Comparison of ENCODE assay signal across 18 cellular contexts in the genomic region with DNA sequence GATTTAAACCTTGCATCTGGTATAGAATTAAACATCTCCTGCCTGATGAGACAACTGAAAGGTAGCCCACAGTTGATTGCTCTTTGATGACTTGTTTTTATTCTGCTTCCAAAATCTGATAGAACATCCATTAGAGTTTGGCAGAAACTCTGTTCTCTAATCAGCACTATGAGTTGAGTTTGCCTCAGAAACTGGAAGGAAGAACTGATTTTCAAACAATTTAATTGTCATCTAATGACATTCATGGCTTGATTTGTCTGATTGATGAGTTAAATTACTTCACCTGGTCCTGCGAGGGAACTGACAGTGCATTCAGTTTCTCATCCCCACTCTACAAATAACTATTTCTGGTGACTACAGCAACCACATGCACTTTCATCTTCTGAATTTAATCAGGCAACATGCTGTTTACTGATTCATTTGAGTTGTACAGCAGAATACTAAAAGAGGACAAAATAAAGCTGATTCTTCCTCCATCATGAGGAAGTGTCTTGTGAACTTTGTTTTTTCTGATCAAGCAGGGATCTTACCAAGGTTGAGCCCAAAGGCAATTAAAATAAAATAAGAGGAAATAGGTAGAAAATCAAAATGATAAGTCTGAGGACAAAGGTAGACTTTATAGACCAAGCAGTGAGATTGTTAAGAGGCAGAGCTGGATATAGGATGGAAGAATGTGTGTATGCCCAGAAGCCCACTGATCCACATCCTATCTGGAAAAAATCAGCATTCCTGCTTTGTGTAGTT. TPM values are rescaled to one million over a fixed set of nuclear protein-coding genes. Genes with fewer than 3 reads are reported as not detected.
A peak's percentile ranks its signal among the peaks of the same experiment; 100 is the strongest.
DNase-seq lines count a peak whose midpoint lies in the region; ATAC-seq and TF ChIP-seq lines count a peak whose summit lies in the region.
"Had no signal": no experiment of that assay in that cellular context is flagged by ENCODE, and none has a peak within 500 bp of the region (broad histone marks: within the 10 kb centered on the region; RNA-seq: fewer than 3 reads in every experiment).

No MANE protein-coding gene starts in this region.

- no peak for TF ChIP-seq POLR2A in uterus (IDR thresholded peaks at IDR 0.05)

- ATAC-seq in GM18519 (IDR thresholded peaks at IDR 0.05; ENCODE audit: low FRiP score, unreplicated experiment) (peak; percentile 66), GM21381 (IDR thresholded peaks at IDR 0.05; ENCODE audit: unreplicated experiment) (peak; percentile 57), HG02885 (IDR thresholded peaks at IDR 0.05; ENCODE audit: poor library complexity, unreplicated experiment) (peak; percentile 80), SK-N-SH treated with all-trans-retinoic acid at 6 μM for 48 hours (no peak), HG03571 (IDR thresholded peaks at IDR 0.05; ENCODE audit: unreplicated experiment) (no peak)
- ATAC-seq: activated CD8-positive, alpha-beta memory T cell treated with anti-CD3 and anti-CD28 coated beads, Interleukin-2, amount 10 ng/mL, durations not matched to agents 7 days and 5 days; CD8-positive, alpha-beta T cell had no signal

- no peaks in the 10 kb centered on the region for H3K36me3 ChIP-seq in uterus
- H3K36me3 ChIP-seq: right atrium auricular region had no signal

- no peaks in the 10 kb centered on the region for H3K9me3 ChIP-seq in uterus
- H3K9me3 ChIP-seq: right atrium auricular region had no signal

- no peaks in the 10 kb centered on the region for H3K27me3 ChIP-seq in uterus
- H3K27me3 ChIP-seq: right atrium auricular region had no signal

- H3K4me1 ChIP-seq in uterus: no peaks in the 10 kb centered on the region
- H3K4me1 ChIP-seq: right atrium auricular region had no signal

- no peak overlapping the region for H3K4me3 ChIP-seq in uterus
- H3K4me3 ChIP-seq: right atrium auricular region had no signal

- no peak overlapping the region for H3K27ac ChIP-seq in uterus
- H3K27ac ChIP-seq: right atrium auricular region had no signal

- intact Hi-C loops in uterus (cut with DNase I; ENCODE audit: low total_unique reads): no loop called here

- TF ChIP-seq CTCF in uterus (IDR thresholded peaks at IDR 0.05): no peak

- no peak for DNase-seq in OCI-M1 (lab: John Stamatoyannopoulos, UW)
- no peak for DNase-seq in COLO668 (lab: John Stamatoyannopoulos, UW; ENCODE audit: unreplicated experiment)
- DNase-seq in uterus: no peak
- DNase-seq: activated CD8-positive, alpha-beta memory T cell treated with anti-CD3 and anti-CD28 coated beads, Interleukin-2, amount 10 ng/mL, durations not matched to agents 7 days and 5 days; activated gamma-delta T cell; anterior cingulate cortex; CD8-positive, alpha-beta T cell; cerebellar nuclear complex; hippocampal formation; NCI-H1436; NCI-H2171 treated with DMSO at 0.1 percent for 48 hours; Right ventricle myocardium superior had no signal

TF ChIP-seq in SK-N-SH treated with all-trans-retinoic acid at 6 μM for 48 hours, 23 proteins besides CTCF, POLR2A, EP300 and RAD21:
- TF ChIP-seq ZC3H10 (CRISPR knock-in tag; IDR thresholded peaks at IDR 0.05) (no peak), TSHZ2 (CRISPR knock-in tag; IDR thresholded peaks at IDR 0.05) (peak; percentile 64; the same call in 1 of the 2 replicates), ZNF70 (CRISPR knock-in tag; IDR thresholded peaks at IDR 0.05) (no peak), ESRRG (CRISPR knock-in tag; IDR thresholded peaks at IDR 0.05) (no peak), ISL1 (CRISPR knock-in tag; IDR thresholded peaks at IDR 0.05) (0 out of 2 replicates have a peak, but pooled peaks have one; percentile 11)
- TF ChIP-seq, protein P1, sequence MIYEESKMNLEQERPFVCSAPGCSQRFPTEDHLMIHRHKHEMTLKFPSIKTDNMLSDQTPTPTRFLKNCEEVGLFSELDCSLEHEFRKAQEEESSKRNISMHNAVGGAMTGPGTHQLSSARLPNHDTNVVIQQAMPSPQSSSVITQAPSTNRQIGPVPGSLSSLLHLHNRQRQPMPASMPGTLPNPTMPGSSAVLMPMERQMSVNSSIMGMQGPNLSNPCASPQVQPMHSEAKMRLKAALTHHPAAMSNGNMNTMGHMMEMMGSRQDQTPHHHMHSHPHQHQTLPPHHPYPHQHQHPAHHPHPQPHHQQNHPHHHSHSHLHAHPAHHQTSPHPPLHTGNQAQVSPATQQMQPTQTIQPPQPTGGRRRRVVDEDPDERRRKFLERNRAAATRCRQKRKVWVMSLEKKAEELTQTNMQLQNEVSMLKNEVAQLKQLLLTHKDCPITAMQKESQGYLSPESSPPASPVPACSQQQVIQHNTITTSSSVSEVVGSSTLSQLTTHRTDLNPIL (CRISPR knock-in tag; IDR thresholded peaks at IDR 0.05; ENCODE audit: low read depth): no peak

RNA-seq across cellular contexts. Expression of gene MRAP2, which starts 15.7 kb away (rescaled TPM):
- total RNA-seq in uterus: 10 to 100 TPM in 1 of 4 donors, 1 to 10 TPM in 2, not detected in 1; 1.9 to 10.9 (median 2.1) TPM
- total RNA-seq: activated CD8-positive, alpha-beta memory T cell treated with anti-CD3 and anti-CD28 coated beads, Interleukin-2, amount 10 ng/mL, durations not matched to agents 7 days and 5 days; CD8-positive, alpha-beta T cell had no signal

Comparison
In these comparisons a context has a peak if more than half of its experiments do, and no peak if none do; other contexts are left out.
1. ATAC-seq: peak in GM18519 (single experiment), GM21381 (single experiment) and HG02885 (single experiment); none in SK-N-SH treated with all-trans-retinoic acid at 6 μM for 48 hours (single experiment) and HG03571 (single experiment).